Comparison of ENCODE assay signal across 18 cellular contexts in the genomic region with DNA sequence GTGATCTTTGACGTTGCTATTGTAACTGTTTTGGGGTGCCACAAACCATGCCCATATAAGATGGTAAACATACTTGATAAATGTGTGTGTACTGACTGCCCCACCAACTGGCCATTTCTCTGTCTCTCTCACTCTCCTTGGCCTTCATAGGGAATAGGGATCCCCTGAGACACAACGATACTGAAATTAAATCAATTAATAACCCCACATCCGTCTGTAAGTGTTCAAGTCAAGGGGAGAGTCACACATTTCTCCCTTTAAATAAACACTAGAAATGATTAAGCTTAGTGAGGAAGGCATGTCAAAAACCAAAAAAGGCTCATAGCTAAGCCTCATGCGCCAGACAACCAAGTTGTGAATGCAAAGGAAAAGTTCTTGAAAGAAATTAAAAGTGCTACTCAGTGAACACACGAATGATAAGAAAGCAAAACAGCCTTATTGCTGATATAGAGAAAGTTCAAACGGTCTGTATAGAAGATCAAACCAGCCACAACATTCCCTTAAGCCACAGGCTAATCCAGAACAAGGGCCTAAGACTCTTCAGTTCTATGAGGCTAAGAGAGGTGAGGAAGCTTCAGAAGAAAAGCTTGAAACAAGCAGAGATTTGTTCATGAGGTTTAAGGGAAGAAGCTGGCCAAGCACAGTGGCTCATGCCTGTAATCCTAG.
DNase-seq lines count a peak whose midpoint lies in the region; ATAC-seq and TF ChIP-seq lines count a peak whose summit lies in the region.
"Had no signal": no experiment of that assay in that cellular context is flagged by ENCODE, and none has a peak within 500 bp of the region (broad histone marks: within the 10 kb centered on the region; RNA-seq: fewer than 3 reads in every experiment).

No MANE protein-coding gene starts in this region.

- POLR2A ChIA-PET in CD4-positive, alpha-beta T cell (lab: Charles Lee) = no interaction called here

- H3K27ac Mint-ChIP-seq in CD4-positive, alpha-beta T cell = peak overlapping the region; percentile 48
- H3K27ac Mint-ChIP-seq: activated CD4-positive, alpha-beta T cell treated with anti-CD3 and anti-CD28 coated beads, Interleukin-2, amount 10 ng/mL, durations not matched to agents 7 days and 5 days; activated naive CD8-positive, alpha-beta T cell treated with anti-CD3 and anti-CD28 coated beads for 36 hours; activated T-cell treated with anti-CD3 and anti-CD28 coated beads, Interleukin-2, amount 50 U/mL, for 24 hours had no signal

- H3K4me1 Mint-ChIP-seq in CD4-positive, alpha-beta T cell (ENCODE audit: low read depth) = peaks cover 42% of the 10 kb centered on the region

- peaks cover 13% of the 10 kb centered on the region for H3K4me1 ChIP-seq in left ventricle myocardium inferior

- H3K4me3 Mint-ChIP-seq in CD4-positive, alpha-beta T cell = no peak overlapping the region
- H3K4me3 Mint-ChIP-seq: activated CD4-positive, alpha-beta T cell treated with anti-CD3 and anti-CD28 coated beads, Interleukin-2, amount 10 ng/mL, durations not matched to agents 7 days and 5 days; activated naive CD8-positive, alpha-beta T cell treated with anti-CD3 and anti-CD28 coated beads for 36 hours; activated T-cell treated with anti-CD3 and anti-CD28 coated beads, Interleukin-2, amount 50 U/mL, for 24 hours; CD4-positive, alpha-beta memory T cell had no signal

- no peak for ATAC-seq in CD4-positive, alpha-beta T cell (ENCODE audit: poor library complexity)
- ATAC-seq in GM21423 (IDR thresholded peaks at IDR 0.05; ENCODE audit: unreplicated experiment) (peak; percentile 39), GM21825 (IDR thresholded peaks at IDR 0.05; ENCODE audit: unreplicated experiment) (no peak)
- ATAC-seq: SK-N-SH treated with all-trans-retinoic acid at 6 μM for 48 hours had no signal

- no peak overlapping the region for H3K4me3 ChIP-seq in left ventricle myocardium inferior
- H3K4me3 ChIP-seq: dorsolateral prefrontal cortex had no signal

- CTCF ChIA-PET in CD4-positive, alpha-beta T cell (lab: Charles Lee) = no interaction called here

- in situ Hi-C loops in SK-MEL-5 (cut with HindIII; ENCODE audit: low pct_unique_long_range_greater_than_20kb, low sequenced_read_pairs) = no loop called here

- TF ChIP-seq CTCF in CD4-positive, alpha-beta T cell (IDR thresholded peaks at IDR 0.05) = no peak
- no peak for TF ChIP-seq CTCF in left ventricle myocardium inferior (IDR thresholded peaks at IDR 0.05; ENCODE audit: borderline replicate concordance)

- H3K27me3 ChIP-seq in CD4-positive, alpha-beta T cell (ENCODE audit: control insufficient read depth, insufficient read depth, low read length) = no peaks in the 10 kb centered on the region
- no peaks in the 10 kb centered on the region for H3K27me3 ChIP-seq in left ventricle myocardium inferior (ENCODE audit: low read depth)
- H3K27me3 ChIP-seq: dorsolateral prefrontal cortex had no signal

- no peaks in the 10 kb centered on the region for H3K36me3 ChIP-seq in left ventricle myocardium inferior

- no peak for DNase-seq in CD4-positive, alpha-beta T cell
- peak; percentile 27 for DNase-seq in SK-MEL-5 (ENCODE audit: low read depth, low spot score)
- DNase-seq in kidney tubule cell (ENCODE audit: low spot score) = peak; percentile 57
- no peak for DNase-seq in activated CD8-positive, alpha-beta memory T cell treated with anti-CD3 and anti-CD28 coated beads, Interleukin-2, amount 50 U/mL, for 48 hours
- no peak for DNase-seq in islet precursor cell
- DNase-seq in left ventricle myocardium inferior = no peak
- DNase-seq: activated CD4-positive, alpha-beta T cell treated with anti-CD3 and anti-CD28 coated beads, Interleukin-2, amount 10 ng/mL, durations not matched to agents 7 days and 5 days; activated naive CD8-positive, alpha-beta T cell treated with anti-CD3 and anti-CD28 coated beads for 36 hours; activated T-cell treated with anti-CD3 and anti-CD28 coated beads, Interleukin-2, amount 50 U/mL, for 24 hours; CD4-positive, alpha-beta memory T cell; dorsolateral prefrontal cortex; NCI-H1694 treated with DMSO at 0.1 percent for 48 hours; NCI-H446; NK-92 treated with Interleukin-12 subunit alpha and Interleukin-12 subunit beta, amount 100 ng/mL, for 24 hours; stimulated activated CD4-positive, alpha-beta T cell treated with anti-CD3 and anti-CD28 coated beads, Interleukin-2, amount 100 ng/mL, for 48 hours had no signal

- no peak overlapping the region for H3K27ac ChIP-seq in CD4-positive, alpha-beta T cell (ENCODE audit: low read depth, low read length)
- H3K27ac ChIP-seq in left ventricle myocardium inferior (replicated peaks) = no peak overlapping the region
- H3K27ac ChIP-seq: dorsolateral prefrontal cortex had no signal

- H3K9me3 Mint-ChIP-seq in CD4-positive, alpha-beta T cell = no peaks in the 10 kb centered on the region
- H3K9me3 Mint-ChIP-seq: activated CD4-positive, alpha-beta T cell treated with anti-CD3 and anti-CD28 coated beads, Interleukin-2, amount 10 ng/mL, durations not matched to agents 7 days and 5 days; activated naive CD8-positive, alpha-beta T cell treated with anti-CD3 and anti-CD28 coated beads for 36 hours; activated T-cell treated with anti-CD3 and anti-CD28 coated beads, Interleukin-2, amount 50 U/mL, for 24 hours had no signal

- intact Hi-C loops in CD4-positive, alpha-beta T cell (cut with DNase I, micrococcal nuclease) = no loop called here
- intact Hi-C loops in left ventricle myocardium inferior (cut with micrococcal nuclease) = no loop called here

- H3K36me3 Mint-ChIP-seq in CD4-positive, alpha-beta T cell (ENCODE audit: low read depth) = no peaks in the 10 kb centered on the region
- H3K36me3 Mint-ChIP-seq: activated naive CD8-positive, alpha-beta T cell treated with anti-CD3 and anti-CD28 coated beads for 36 hours; CD4-positive, alpha-beta memory T cell had no signal

- no peaks in the 10 kb centered on the region for H3K9me3 ChIP-seq in CD4-positive, alpha-beta T cell (ENCODE audit: control insufficient read depth, low read length)
- H3K9me3 ChIP-seq in left ventricle myocardium inferior (replicated peaks) = no peaks in the 10 kb centered on the region

- H3K27me3 Mint-ChIP-seq in CD4-positive, alpha-beta T cell = no peaks in the 10 kb centered on the region
- H3K27me3 Mint-ChIP-seq: activated naive CD8-positive, alpha-beta T cell treated with anti-CD3 and anti-CD28 coated beads for 36 hours; CD4-positive, alpha-beta memory T cell had no signal

Comparison
In these comparisons a context has a peak if more than half of its experiments do, and no peak if none do; other contexts are left out.
1. DNase-seq: peak in SK-MEL-5 (single experiment) and kidney tubule cell (single experiment); none in CD4-positive, alpha-beta T cell (0 of 10), activated CD8-positive, alpha-beta memory T cell treated with anti-CD3 and anti-CD28 coated beads, Interleukin-2, amount 50 U/mL, for 48 hours (single experiment), islet precursor cell (single experiment) and left ventricle myocardium inferior (single experiment).